In genomic region chr7:108114117-108114841, GRCh38 we compare ENCODE assay signal across 8 cellular contexts. TPM values are rescaled to one million over a fixed set of nuclear protein-coding genes. Genes with fewer than 3 reads are reported as not detected.
A peak's percentile ranks its signal among the peaks of the same experiment; 100 is the strongest.
DNase-seq lines count a peak whose midpoint lies in the region; ATAC-seq and TF ChIP-seq lines count a peak whose summit lies in the region.

No MANE protein-coding gene starts in this region.

- intact Hi-C loops in heart right ventricle (cut with DNase I) = loop anchor here in 1 of 10 donors (5.0 kb wide), 1 partner anchor 33 kb away; no protein-coding TSS in a partner anchor

- DNase-seq in heart right ventricle (peak in 1 of 2 donors; percentile 21), right atrium auricular region (ENCODE audit: low spot score) (no peak), foreskin fibroblast (no peak), AG08396 (ENCODE audit: low spot score) (no peak), NCI-H1048 (lab: John Stamatoyannopoulos, UW) (no peak)

- no peak overlapping the region for H3K4me2 ChIP-seq in OCI-LY1 (ENCODE audit: low read length)

- H3K4me3 ChIP-seq in heart right ventricle = no peak overlapping the region
- H3K4me3 ChIP-seq in right atrium auricular region = no peak overlapping the region
- no peak overlapping the region for H3K4me3 ChIP-seq in OCI-LY1 (ENCODE audit: low read depth, low read length, poor library complexity, severe bottlenecking)
- H3K4me3 ChIP-seq in foreskin fibroblast (ENCODE audit: low read depth in 1 of 2, low read length in 2 of 2) = no peak overlapping the region

- H2AFZ ChIP-seq in OCI-LY1 (ENCODE audit: low read length) = no peak overlapping the region

- 77 to 82% methylated on average over 6 of the region's 6 CpGs for WGBS in heart right ventricle, 2 donors

- H3F3A ChIP-seq in OCI-LY1 (ENCODE audit: insufficient read depth, low read length) = no peaks in the 10 kb centered on the region

- H3K79me2 ChIP-seq in OCI-LY1 (ENCODE audit: insufficient read depth, low read length) = no peaks in the 10 kb centered on the region

- no peaks in the 10 kb centered on the region for H3K36me3 ChIP-seq in heart right ventricle
- H3K36me3 ChIP-seq in right atrium auricular region = no peaks in the 10 kb centered on the region
- no peaks in the 10 kb centered on the region for H3K36me3 ChIP-seq in OCI-LY1 (ENCODE audit: insufficient read depth, low read length)

- ATAC-seq in heart right ventricle (peak; percentile 58 to 92 (median 82)), HG02642 (IDR thresholded peaks at IDR 0.05; ENCODE audit: poor library complexity, unreplicated experiment) (peak; percentile 85), HG03108 (IDR thresholded peaks at IDR 0.05; ENCODE audit: unreplicated experiment) (no peak)

- H3K27me3 ChIP-seq in heart right ventricle (no peaks in the 10 kb centered on the region), right atrium auricular region (no peaks in the 10 kb centered on the region), OCI-LY1 (ENCODE audit: insufficient read depth, low read length) (no peaks in the 10 kb centered on the region)

- no peaks in the 10 kb centered on the region for H3K9me2 ChIP-seq in OCI-LY1 (ENCODE audit: low read depth, low read length)

- peak overlapping the region; percentile 42 to 87 (median 62) for H3K27ac ChIP-seq in heart right ventricle
- peak overlapping the region in 1 of 2 donors; percentile 13 for H3K27ac ChIP-seq in right atrium auricular region
- no peak overlapping the region for H3K27ac ChIP-seq in OCI-LY1 (ENCODE audit: low read depth, low read length, poor library complexity, severe bottlenecking)

- H3K4me1 ChIP-seq in heart right ventricle (peaks cover 0 to 27% (median 3%) of the 10 kb centered on the region in 9 donors), right atrium auricular region (no peaks in the 10 kb centered on the region), OCI-LY1 (ENCODE audit: insufficient read depth, low read length, severe bottlenecking) (no peaks in the 10 kb centered on the region)

- H3K9me3 ChIP-seq in heart right ventricle (no peaks in the 10 kb centered on the region), right atrium auricular region (no peaks in the 10 kb centered on the region), OCI-LY1 (ENCODE audit: low read length) (no peaks in the 10 kb centered on the region)

- H4K20me1 ChIP-seq in OCI-LY1 (ENCODE audit: insufficient read depth, low read length) = no peaks in the 10 kb centered on the region

- H3K9ac ChIP-seq in OCI-LY1 (ENCODE audit: low read length) = no peak overlapping the region

- TF ChIP-seq CTCF in heart right ventricle (IDR thresholded peaks at IDR 0.05) (peak in 6 of 9 donors; percentile 7 to 36 (median 28)), right atrium auricular region (IDR thresholded peaks at IDR 0.05) (peak in 1 of 2 donors; percentile 20), OCI-LY1 (IDR thresholded peaks at IDR 0.05; ENCODE audit: low read length) (peak; percentile 78), foreskin fibroblast (IDR thresholded peaks at IDR 0.05; ENCODE audit: low read depth, low read length) (peak; percentile 21)

RNA-seq across cellular contexts. Expression of gene LAMB4, which starts 15.9 kb away (rescaled TPM):
- total RNA-seq in heart right ventricle = under 1 TPM in 8 of 10 donors, not detected in 2; 0.15 to 0.69 (median 0.25) TPM
- under 1 TPM in 1 of 2 donors, not detected in 1; 0.38 TPM for polyA plus RNA-seq in heart right ventricle
- total RNA-seq in right atrium auricular region = not detected
